13 cellular contexts compared by ENCODE assay signal in the genomic region with DNA sequence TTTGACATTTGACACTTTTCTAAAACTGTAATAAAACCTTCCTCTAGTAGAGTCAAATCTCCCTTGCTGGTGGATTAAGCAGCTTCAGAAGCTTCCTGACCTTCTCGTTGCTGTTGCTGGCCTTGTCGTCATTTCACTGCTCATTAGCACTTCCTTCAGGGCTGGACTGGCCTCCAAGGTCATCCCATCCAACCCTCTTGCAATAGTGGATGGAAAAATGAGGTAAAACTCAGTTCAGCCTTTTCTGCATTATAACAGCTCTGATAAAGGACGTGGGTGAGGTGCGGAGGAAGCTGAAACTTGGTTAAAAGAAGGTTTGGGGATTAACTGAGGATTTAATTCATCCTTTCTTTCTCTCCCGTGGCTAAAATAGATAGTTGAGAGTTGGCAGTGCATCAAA. TPM values are rescaled to one million over a fixed set of nuclear protein-coding genes. Genes with fewer than 3 reads are reported as not detected.
DNase-seq lines count a peak whose midpoint lies in the region; ATAC-seq and TF ChIP-seq lines count a peak whose summit lies in the region.
"Had no signal": no experiment of that assay in that cellular context is flagged by ENCODE, and none has a peak within 500 bp of the region (broad histone marks: within the 10 kb centered on the region; RNA-seq: fewer than 3 reads in every experiment).

No MANE protein-coding gene starts in this region.

- H3K4me3 ChIP-seq in AG04450 (ENCODE audit: low read depth, low read length), result peak overlapping the region; percentile 63
- H3K4me3 ChIP-seq in fibroblast of mammary gland (ENCODE audit: control insufficient read depth, low read depth, low read length), result peak overlapping the region; percentile 89
- peak overlapping the region; percentile 62 for H3K4me3 ChIP-seq in neural cell (ENCODE audit: low read length)
- H3K4me3 ChIP-seq in colonic mucosa, result no peak overlapping the region

- H3K4me2 ChIP-seq in neural cell (ENCODE audit: low read length), result no peak overlapping the region

- no peaks in the 10 kb centered on the region for H3K79me2 ChIP-seq in neural cell (replicated peaks; ENCODE audit: insufficient read depth, low read length)

- DNase-seq in AG04450 (ENCODE audit: low read depth, low spot score) (no peak), NCI-H1092 (lab: John Stamatoyannopoulos, UW) (peak; percentile 20), fibroblast of mammary gland (ENCODE audit: low read depth) (peak; percentile 58), NCI-H1417 treated with DMSO at 0.1 percent for 48 hours (lab: John Stamatoyannopoulos, UW) (no peak), GM13976 (ENCODE audit: low spot score) (no peak), colonic mucosa (no peak)
- DNase-seq: BE2C, MM.1S, NCI-H526, SHP77 treated with DMSO at 0.1 percent for 48 hours had no signal

- POLR2A ChIA-PET in AG04450 (lab: Yijun Ruan, JAX), result no interaction called here

- no peaks in the 10 kb centered on the region for H3K4me1 ChIP-seq in colonic mucosa
- H3K4me1 ChIP-seq: BE2C had no signal

- TF ChIP-seq CTCF in AG04450 (IDR thresholded peaks at IDR 0.05; ENCODE audit: low read depth, low read length), result no peak
- TF ChIP-seq CTCF in fibroblast of mammary gland (conservative IDR thresholded peaks at IDR 0.05; ENCODE audit: control insufficient read depth, insufficient read depth, low read depth, low read length), result no peak
- TF ChIP-seq CTCF in neural cell (IDR thresholded peaks at IDR 0.05; ENCODE audit: poor library complexity, severe bottlenecking), result no peak
- TF ChIP-seq CTCF in GM13976 (IDR thresholded peaks at IDR 0.05; ENCODE audit: borderline replicate concordance, control extremely low read depth, extremely low read depth, insufficient read depth, missing control alignments), result no peak
- no peak for TF ChIP-seq CTCF in colonic mucosa (IDR thresholded peaks at IDR 0.05)

- TF ChIP-seq EP300 in neural cell (conservative IDR thresholded peaks at IDR 0.05; ENCODE audit: poor library complexity, severe bottlenecking), result no peak

- intact Hi-C loops in colonic mucosa (cut with DNase I), result no loop called here

- no peak for TF ChIP-seq RAD21 in neural cell (conservative IDR thresholded peaks at IDR 0.05)

- no peak overlapping the region for H2AFZ ChIP-seq in neural cell (ENCODE audit: low read depth, low read length)

- H3K27me3 ChIP-seq in AG04450 (ENCODE audit: control insufficient read depth, insufficient read depth, low read length) (no peaks in the 10 kb centered on the region), neural cell (ENCODE audit: insufficient read depth, low read depth, low read length) (no peaks in the 10 kb centered on the region), colonic mucosa (no peaks in the 10 kb centered on the region)
- H3K27me3 ChIP-seq: BE2C had no signal

- no peak for ATAC-seq in HG03159 (IDR thresholded peaks at IDR 0.05; ENCODE audit: unreplicated experiment)

- no peak overlapping the region for H3K9ac ChIP-seq in neural cell (ENCODE audit: low read length)
- no peak overlapping the region for H3K9ac ChIP-seq in colonic mucosa (ENCODE audit: low read depth in 2 of 2, low read length in 2 of 2)

- CTCF ChIA-PET in AG04450 (lab: Charles Lee), result interaction anchor here (1.7 kb wide), 2 partner anchors 31 to 218 kb away, joined by 5 to 6 read pairs; no protein-coding TSS in a partner anchor

- peaks cover 2% of the 10 kb centered on the region; the same call in 1 of the 2 replicates for H3K9me3 ChIP-seq in AG04450 (ENCODE audit: control insufficient read depth, insufficient read depth, low read length)
- no peaks in the 10 kb centered on the region for H3K9me3 ChIP-seq in neural cell (ENCODE audit: low read length)
- no peaks in the 10 kb centered on the region for H3K9me3 ChIP-seq in colonic mucosa
- H3K9me3 ChIP-seq: BE2C, neutrophil had no signal

- H3K27ac ChIP-seq in AG04450 (ENCODE audit: low read depth, low read length) (no peak overlapping the region), neural cell (ENCODE audit: low read length) (no peak overlapping the region), colonic mucosa (no peak overlapping the region)
- H3K27ac ChIP-seq: neutrophil had no signal

- no peaks in the 10 kb centered on the region for H3K9me2 ChIP-seq in neural cell (ENCODE audit: insufficient read depth, low read length)

- no peaks in the 10 kb centered on the region for H4K20me1 ChIP-seq in neural cell (ENCODE audit: insufficient read depth)

- in situ Hi-C loops in GM13976 (cut with MboI; ENCODE audit: low sequenced_read_pairs, unreplicated experiment), result no loop called here

- H3K36me3 ChIP-seq in neural cell (ENCODE audit: insufficient read depth, low read length) (no peaks in the 10 kb centered on the region), colonic mucosa (no peaks in the 10 kb centered on the region)
- H3K36me3 ChIP-seq: BE2C, neutrophil had no signal

- no peaks in the 10 kb centered on the region for H3F3A ChIP-seq in neural cell (ENCODE audit: insufficient read depth, low read length, poor library complexity, severe bottlenecking)

TF ChIP-seq in neural cell, 6 proteins besides CTCF, POLR2A, EP300 and RAD21:
- no peak for TF ChIP-seq TAF1 (IDR thresholded peaks at IDR 0.05; ENCODE audit: low read depth)
- TF ChIP-seq MXI1 (conservative IDR thresholded peaks at IDR 0.05; ENCODE audit: poor library complexity, severe bottlenecking), result no peak
- no peak for TF ChIP-seq POLR2AphosphoS5 (IDR thresholded peaks at IDR 0.05)
- TF ChIP-seq, protein P1, sequence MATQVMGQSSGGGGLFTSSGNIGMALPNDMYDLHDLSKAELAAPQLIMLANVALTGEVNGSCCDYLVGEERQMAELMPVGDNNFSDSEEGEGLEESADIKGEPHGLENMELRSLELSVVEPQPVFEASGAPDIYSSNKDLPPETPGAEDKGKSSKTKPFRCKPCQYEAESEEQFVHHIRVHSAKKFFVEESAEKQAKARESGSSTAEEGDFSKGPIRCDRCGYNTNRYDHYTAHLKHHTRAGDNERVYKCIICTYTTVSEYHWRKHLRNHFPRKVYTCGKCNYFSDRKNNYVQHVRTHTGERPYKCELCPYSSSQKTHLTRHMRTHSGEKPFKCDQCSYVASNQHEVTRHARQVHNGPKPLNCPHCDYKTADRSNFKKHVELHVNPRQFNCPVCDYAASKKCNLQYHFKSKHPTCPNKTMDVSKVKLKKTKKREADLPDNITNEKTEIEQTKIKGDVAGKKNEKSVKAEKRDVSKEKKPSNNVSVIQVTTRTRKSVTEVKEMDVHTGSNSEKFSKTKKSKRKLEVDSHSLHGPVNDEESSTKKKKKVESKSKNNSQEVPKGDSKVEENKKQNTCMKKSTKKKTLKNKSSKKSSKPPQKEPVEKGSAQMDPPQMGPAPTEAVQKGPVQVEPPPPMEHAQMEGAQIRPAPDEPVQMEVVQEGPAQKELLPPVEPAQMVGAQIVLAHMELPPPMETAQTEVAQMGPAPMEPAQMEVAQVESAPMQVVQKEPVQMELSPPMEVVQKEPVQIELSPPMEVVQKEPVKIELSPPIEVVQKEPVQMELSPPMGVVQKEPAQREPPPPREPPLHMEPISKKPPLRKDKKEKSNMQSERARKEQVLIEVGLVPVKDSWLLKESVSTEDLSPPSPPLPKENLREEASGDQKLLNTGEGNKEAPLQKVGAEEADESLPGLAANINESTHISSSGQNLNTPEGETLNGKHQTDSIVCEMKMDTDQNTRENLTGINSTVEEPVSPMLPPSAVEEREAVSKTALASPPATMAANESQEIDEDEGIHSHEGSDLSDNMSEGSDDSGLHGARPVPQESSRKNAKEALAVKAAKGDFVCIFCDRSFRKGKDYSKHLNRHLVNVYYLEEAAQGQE (IDR thresholded peaks at IDR 0.05; ENCODE audit: borderline replicate concordance), result no peak
- TF ChIP-seq SMC3 (conservative IDR thresholded peaks at IDR 0.05; ENCODE audit: poor library complexity), result no peak
- no peak for TF ChIP-seq EZH2 (IDR thresholded peaks at IDR 0.05; ENCODE audit: borderline replicate concordance, insufficient read depth, low read length, poor library complexity, severe bottlenecking)
TF ChIP-seq in neural cell: peak in this region for 0.

RNA-seq across cellular contexts. Expression of a gene that starts 1.0 kb away (rescaled TPM):
- polyA plus RNA-seq in AG04450 (2011; rRNA removed) (22.2 and 22.6 TPM in 2 replicates), neural cell (0.32 and 1.1 TPM in 2 replicates)
- polyA minus RNA-seq in AG04450 (2011; rRNA and poly(A)+ RNA removed), result 49.1 and 49.9 TPM in 2 replicates
- polyA minus RNA-seq in neural cell, result 0.35 and 1.2 TPM in 2 replicates
- 10 to 100 TPM; 10.2 to 14.7 TPM for total RNA-seq in colonic mucosa

Comparison
In these comparisons a context has a peak if more than half of its experiments do, and no peak if none do; other contexts are left out.
1. DNase-seq: peak in NCI-H1092 (single experiment) and fibroblast of mammary gland (single experiment); none in AG04450 (single experiment), NCI-H1417 treated with DMSO at 0.1 percent for 48 hours (single experiment), GM13976 (single experiment) and colonic mucosa (single experiment).
2. RNA of a gene that starts 1.0 kb away (polyA plus RNA-seq): 22.2 to 22.6 TPM in AG04450; 0.32 to 1.1 TPM in neural cell; every median in the first group is over 10 times any median in the second.